Comparison of ENCODE assay signal across 1 cellular context in the genomic region with DNA sequence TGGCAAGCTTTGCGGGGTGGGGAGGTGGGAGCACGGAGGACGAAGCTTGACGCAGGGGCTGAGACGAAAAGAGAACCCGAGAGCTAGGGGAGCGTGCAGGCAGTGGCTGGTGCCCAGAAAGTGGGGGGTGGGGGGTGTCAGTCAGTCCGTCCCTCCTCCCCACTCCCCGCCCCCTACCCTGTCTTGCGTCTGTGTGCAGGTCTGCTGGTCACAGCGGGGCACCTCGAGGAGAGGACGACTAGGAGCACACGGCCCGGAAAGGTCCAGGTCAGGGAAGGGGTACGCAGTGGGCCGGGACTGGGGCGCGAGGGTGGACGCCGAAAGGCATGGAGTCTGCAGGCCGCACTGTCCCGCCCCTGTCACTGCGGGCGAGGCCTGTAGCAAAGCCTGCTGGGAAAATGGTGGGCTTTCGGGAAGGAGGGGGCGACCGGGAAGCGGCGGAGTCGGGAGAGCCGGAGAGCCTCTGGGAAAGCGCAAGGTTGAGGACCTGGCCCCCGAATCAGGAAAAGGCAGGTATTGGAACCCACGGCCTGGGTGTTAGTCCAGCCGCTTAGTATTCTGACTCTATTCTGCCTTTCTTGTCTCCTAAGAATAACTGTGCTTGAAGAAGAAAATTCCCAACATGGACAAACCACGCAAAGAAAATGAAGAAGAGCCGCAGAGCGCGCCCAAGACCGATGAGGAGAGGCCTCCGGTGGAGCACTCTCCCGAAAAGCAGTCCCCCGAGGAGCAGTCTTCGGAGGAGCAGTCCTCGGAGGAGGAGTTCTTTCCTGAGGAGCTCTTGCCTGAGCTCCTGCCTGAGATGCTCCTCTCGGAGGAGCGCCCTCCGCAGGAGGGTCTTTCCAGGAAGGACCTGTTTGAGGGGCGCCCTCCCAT.
TF ChIP-seq lines count a peak whose summit lies in the region.

No MANE protein-coding gene starts in this region.

TF ChIP-seq in neural cell, 6 proteins besides CTCF, POLR2A, EP300 and RAD21 (continued from another document):
- peak; percentile 64 for TF ChIP-seq SMC3 (conservative IDR thresholded peaks at IDR 0.05; ENCODE audit: poor library complexity)
- peak; percentile 65 for TF ChIP-seq POLR2AphosphoS5 (IDR thresholded peaks at IDR 0.05)
- TF ChIP-seq MXI1 (conservative IDR thresholded peaks at IDR 0.05; ENCODE audit: poor library complexity, severe bottlenecking): peak; percentile 52
